22 cellular contexts compared by ENCODE assay signal in the genomic region with DNA sequence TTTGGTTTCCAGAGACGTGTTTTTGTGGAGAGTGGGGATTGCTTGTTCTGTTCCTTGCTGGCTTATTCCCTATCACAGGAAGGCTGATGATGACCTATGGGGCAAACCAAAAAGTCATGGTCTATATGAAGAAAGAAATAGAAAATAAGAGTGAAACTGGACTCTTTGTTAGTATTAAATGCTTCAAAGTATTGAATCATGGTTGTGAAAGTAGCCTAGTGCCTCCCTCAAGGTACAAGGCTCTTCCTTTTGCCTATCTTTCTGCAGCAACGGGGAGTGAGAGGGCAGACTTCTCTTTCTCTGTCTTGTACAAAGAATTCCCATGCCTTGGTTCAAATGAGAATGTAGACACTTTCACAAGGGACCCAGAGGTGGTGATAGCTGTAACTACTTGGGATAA.
"Had no signal": no experiment of that assay in that cellular context is flagged by ENCODE, and none has a peak within 500 bp of the region (broad histone marks: within the 10 kb centered on the region; RNA-seq: fewer than 3 reads in every experiment).

No MANE protein-coding gene starts in this region.

- H3K27me3 Mint-ChIP-seq: naive B cell; stimulated activated naive CD8-positive, alpha-beta T cell treated with anti-CD3 and anti-CD28 coated beads, Interleukin-15, Interleukin-2, amounts not matched to agents 100 ng/mL and 50 ng/mL, for 24 hours; type B pancreatic cell had no signal

- H3K9me3 ChIP-seq: heart left ventricle, left ventricle myocardium inferior, pancreas, right atrium auricular region, right lobe of liver, tibial nerve, uterus had no signal

- H3K36me3 ChIP-seq: right atrium auricular region, uterus had no signal

- ATAC-seq: heart left ventricle, natural killer cell, pancreas, right lobe of liver had no signal

- H3K27me3 ChIP-seq: heart left ventricle, pancreas, right atrium auricular region, right lobe of liver, tibial nerve, uterus had no signal

- H3K4me3 Mint-ChIP-seq: naive B cell; natural killer cell; neural crest cell; stimulated activated naive CD8-positive, alpha-beta T cell treated with anti-CD3 and anti-CD28 coated beads, Interleukin-15, Interleukin-2, amounts not matched to agents 100 ng/mL and 50 ng/mL, for 24 hours; type B pancreatic cell had no signal

- H3K27ac Mint-ChIP-seq: naive B cell; natural killer cell; stimulated activated naive CD8-positive, alpha-beta T cell treated with anti-CD3 and anti-CD28 coated beads, Interleukin-15, Interleukin-2, amounts not matched to agents 100 ng/mL and 50 ng/mL, for 24 hours; type B pancreatic cell had no signal

- H3K4me1 Mint-ChIP-seq: naive B cell, natural killer cell, neural crest cell had no signal

- H3K9me3 Mint-ChIP-seq: naive B cell; natural killer cell; neural crest cell; stimulated activated naive CD8-positive, alpha-beta T cell treated with anti-CD3 and anti-CD28 coated beads, Interleukin-15, Interleukin-2, amounts not matched to agents 100 ng/mL and 50 ng/mL, for 24 hours; type B pancreatic cell had no signal

- H3K4me3 ChIP-seq: heart left ventricle, left ventricle myocardium inferior, lung, pancreas, right atrium auricular region, right lobe of liver, tibial nerve, uterus had no signal

- DNase-seq: heart left ventricle; hypothalamus; islet precursor cell; left ventricle myocardium inferior; naive B cell; natural killer cell; nucleus accumbens; pancreas; posterior cingulate gyrus; right lobe of liver; stimulated activated CD4-positive, alpha-beta T cell treated with anti-CD3 and anti-CD28 coated beads, Interleukin-12 subunit alpha, Interleukin-12 subunit beta, amount 100 ng/mL, for 4 hours; stimulated activated CD4-positive, alpha-beta T cell treated with anti-CD3 and anti-CD28 coated beads, Interleukin-15, amount 100 ng/mL, for 24 hours; stimulated activated CD4-positive, alpha-beta T cell treated with anti-CD3 and anti-CD28 coated beads, Interleukin-2, amount 100 ng/mL, for 24 hours; stimulated activated CD4-positive, alpha-beta T cell treated with anti-CD3 and anti-CD28 coated beads, Interleukin-4, amount 100 ng/mL, for 1 hour; stimulated activated naive CD4-positive, alpha-beta T cell; uterus had no signal

- H3K27ac ChIP-seq: heart left ventricle, left ventricle myocardium inferior, pancreas, right atrium auricular region, right lobe of liver, tibial nerve, uterus had no signal

- H3K4me1 ChIP-seq: heart left ventricle, left ventricle myocardium inferior, pancreas, right atrium auricular region, right lobe of liver, tibial nerve, uterus had no signal

- H3K36me3 Mint-ChIP-seq: natural killer cell had no signal
